1 cellular context compared by ENCODE assay signal in the genomic region with DNA sequence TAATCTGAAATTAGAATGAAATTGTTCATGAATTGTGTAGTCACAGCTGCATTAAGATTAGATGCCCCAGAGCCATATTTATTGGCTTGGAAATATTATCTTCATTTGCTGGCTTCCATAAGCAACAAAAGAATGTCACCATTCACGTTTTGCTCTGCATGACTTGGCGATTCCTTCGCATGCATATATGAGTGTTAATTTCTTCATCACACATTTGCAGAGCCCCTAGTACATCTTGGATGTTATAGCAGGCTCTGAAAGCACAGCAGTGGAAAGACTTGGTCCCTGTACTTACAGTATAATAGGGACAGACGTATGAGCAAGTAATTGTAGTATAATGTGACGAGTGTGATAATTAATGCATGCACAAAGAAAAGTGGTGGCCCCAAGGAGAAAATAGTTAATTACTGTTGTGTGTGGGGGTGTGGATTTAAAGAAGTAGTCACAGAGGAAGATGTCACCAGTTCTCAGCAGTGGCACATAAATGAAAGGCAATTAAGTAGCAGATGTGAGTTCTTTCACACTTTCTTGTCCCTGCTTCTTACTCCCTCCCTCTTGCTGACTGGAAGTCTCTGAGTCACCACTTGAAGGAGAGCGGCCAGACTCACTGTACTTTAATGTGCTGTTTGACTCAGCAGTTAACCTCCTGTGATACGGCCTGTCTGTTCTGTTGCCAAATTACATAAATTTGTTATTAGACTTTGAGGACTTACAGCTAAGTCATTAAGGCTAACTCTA.
TF ChIP-seq lines count a peak whose summit lies in the region.

No MANE protein-coding gene starts in this region.

TF ChIP-seq in HCT116, 20 proteins besides CTCF, POLR2A, EP300 and RAD21 (continued from another document):
- TF ChIP-seq, protein P1, sequence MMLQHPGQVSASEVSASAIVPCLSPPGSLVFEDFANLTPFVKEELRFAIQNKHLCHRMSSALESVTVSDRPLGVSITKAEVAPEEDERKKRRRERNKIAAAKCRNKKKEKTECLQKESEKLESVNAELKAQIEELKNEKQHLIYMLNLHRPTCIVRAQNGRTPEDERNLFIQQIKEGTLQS (IDR thresholded peaks at IDR 0.05): 0 out of 2 replicates have a peak, but pooled peaks have one; percentile 48
- TF ChIP-seq TCF7L2 (IDR thresholded peaks at IDR 0.05; ENCODE audit: borderline replicate concordance, extremely low read depth, insufficient read depth, insufficient read length) (peak; percentile 99), ZFX (IDR thresholded peaks at IDR 0.05) (no peak), JUND (IDR thresholded peaks at IDR 0.05) (peak; percentile 98), POLR2AphosphoS5 (IDR thresholded peaks at IDR 0.05; ENCODE audit: low read depth, low read length) (peak; percentile 73), EGR1 (IDR thresholded peaks at IDR 0.05; ENCODE audit: low read depth) (no peak), CBX3 (IDR thresholded peaks at IDR 0.05; ENCODE audit: low read depth) (peak; percentile 79; the same call in 1 of the 2 replicates), FOSL1 (IDR thresholded peaks at IDR 0.05; ENCODE audit: low read depth) (peak; percentile 96), ELF1 (IDR thresholded peaks at IDR 0.05; ENCODE audit: borderline replicate concordance, low read depth) (no peak), EZH2phosphoT487 (IDR thresholded peaks at IDR 0.05; ENCODE audit: borderline replicate concordance) (no peak)
